Comparison of ENCODE assay signal across 17 cellular contexts in genomic region chr22:31621507-31622160, GRCh38. TPM values are rescaled to one million over a fixed set of nuclear protein-coding genes. Genes with fewer than 3 reads are reported as not detected.
A peak's percentile ranks its signal among the peaks of the same experiment; 100 is the strongest.
DNase-seq lines count a peak whose midpoint lies in the region; ATAC-seq and TF ChIP-seq lines count a peak whose summit lies in the region.
"Had no signal": no experiment of that assay in that cellular context is flagged by ENCODE, and none has a peak within 500 bp of the region (broad histone marks: within the 10 kb centered on the region; RNA-seq: fewer than 3 reads in every experiment).

No MANE protein-coding gene starts in this region.

- no peak overlapping the region for H3K4me3 Mint-ChIP-seq in CD4-positive, alpha-beta memory T cell
- H3K4me3 Mint-ChIP-seq in activated naive CD8-positive, alpha-beta T cell = no peak overlapping the region
- H3K4me3 Mint-ChIP-seq in natural killer cell = peak overlapping the region; percentile 37

- H3K4me1 ChIP-seq in CD4-positive, alpha-beta memory T cell (ENCODE audit: insufficient read depth, low read length) = peaks cover 2% of the 10 kb centered on the region
- H3K4me1 ChIP-seq in tibial nerve = peaks cover 0 to 33% (median 16%) of the 10 kb centered on the region in 4 donors

- no peaks in the 10 kb centered on the region for H3K9me3 ChIP-seq in CD4-positive, alpha-beta memory T cell (ENCODE audit: control insufficient read depth in 1 of 2, low read length in 2 of 2)
- H3K9me3 ChIP-seq in tibial nerve = no peaks in the 10 kb centered on the region
- H3K9me3 ChIP-seq: BE2C, heart left ventricle, pancreas, sigmoid colon had no signal

- CTCF ChIA-PET in CD4-positive, alpha-beta memory T cell (lab: Charles Lee; ENCODE audit: partially characterized antibody) = interaction anchor here (1.2 to 2.8 kb wide), 3 partner anchors 11 to 13 kb away, joined by 3 to 9 read pairs (median 4); no protein-coding TSS in a partner anchor

- H3K27me3 ChIP-seq in CD4-positive, alpha-beta memory T cell (ENCODE audit: insufficient read depth, low read length) = no peaks in the 10 kb centered on the region
- H3K27me3 ChIP-seq in tibial nerve = no peaks in the 10 kb centered on the region
- H3K27me3 ChIP-seq: BE2C, heart left ventricle, pancreas, sigmoid colon had no signal

- peak; percentile 9 for TF ChIP-seq POLR2A in GM18526 (IDR thresholded peaks at IDR 0.05; ENCODE audit: extremely low read depth, insufficient read length)
- no peak for TF ChIP-seq POLR2A in tibial nerve (IDR thresholded peaks at IDR 0.05)

- 84 to 91% methylated on average over 10 to 17 of the region's 20 CpGs for WGBS in tibial nerve, 2 donors

- ATAC-seq in natural killer cell = peak in 1 of 3 donors; percentile 69
- ATAC-seq: heart left ventricle, pancreas had no signal

- peaks cover 33% of the 10 kb centered on the region for H3K36me3 ChIP-seq in CD4-positive, alpha-beta memory T cell (ENCODE audit: insufficient read depth, low read length)
- H3K36me3 ChIP-seq in tibial nerve = peaks cover 0 to 73% (median 7%) of the 10 kb centered on the region in 3 donors

- intact Hi-C loops in CD4-positive, alpha-beta memory T cell (cut with micrococcal nuclease) = no loop called here
- intact Hi-C loops in natural killer cell (cut with micrococcal nuclease) = no loop called here

- TF ChIP-seq CTCF in natural killer cell (IDR thresholded peaks at IDR 0.05) (no peak), tibial nerve (IDR thresholded peaks at IDR 0.05) (no peak)

- H3K4me1 Mint-ChIP-seq in CD4-positive, alpha-beta memory T cell = peaks cover 4 to 28% (median 5%) of the 10 kb centered on the region in 4 donors
- peaks cover 18% of the 10 kb centered on the region for H3K4me1 Mint-ChIP-seq in activated naive CD8-positive, alpha-beta T cell (ENCODE audit: low read depth)
- peaks cover 18 to 27% of the 10 kb centered on the region in 2 donors for H3K4me1 Mint-ChIP-seq in natural killer cell

- no peak overlapping the region for H3K27ac ChIP-seq in CD4-positive, alpha-beta memory T cell (ENCODE audit: low read depth, low read length)
- H3K27ac ChIP-seq in caudate nucleus (ENCODE audit: low read depth, low read length) (no peak overlapping the region), tibial nerve (no peak overlapping the region)
- H3K27ac ChIP-seq: heart left ventricle, pancreas, sigmoid colon had no signal

- no peak for DNase-seq in CD4-positive, alpha-beta memory T cell
- DNase-seq in natural killer cell (no peak), caudate nucleus (lab: John Stamatoyannopoulos, UW) (no peak), COR-L47 (lab: John Stamatoyannopoulos, UW) (no peak), tibial nerve (ENCODE audit: low spot score in 2 of 2) (no peak)
- DNase-seq: activated CD4-positive, alpha-beta T cell treated with anti-CD3 and anti-CD28 coated beads for 1 hour; BE2C; DMS 273 treated with DMSO at 0.1 percent for 48 hours; GDM1; NCI-H1436 treated with DMSO at 0.1 percent for 48 hours; NCI-H2171 treated with DMSO at 0.1 percent for 48 hours; NCI-H774; sigmoid colon had no signal

- peaks cover 7 to 40% of the 10 kb centered on the region in 2 donors for H3K36me3 Mint-ChIP-seq in CD4-positive, alpha-beta memory T cell
- no peaks in the 10 kb centered on the region for H3K36me3 Mint-ChIP-seq in activated naive CD8-positive, alpha-beta T cell
- no peaks in the 10 kb centered on the region for H3K36me3 Mint-ChIP-seq in natural killer cell

- no peak for TF ChIP-seq EP300 in tibial nerve (IDR thresholded peaks at IDR 0.05)

- H3K27me3 Mint-ChIP-seq in CD4-positive, alpha-beta memory T cell = no peaks in the 10 kb centered on the region
- no peaks in the 10 kb centered on the region for H3K27me3 Mint-ChIP-seq in activated naive CD8-positive, alpha-beta T cell
- H3K27me3 Mint-ChIP-seq in natural killer cell (ENCODE audit: low read depth in 2 of 2) = no peaks in the 10 kb centered on the region

- no peak overlapping the region for H3K4me3 ChIP-seq in CD4-positive, alpha-beta memory T cell (ENCODE audit: low read length in 2 of 2)
- no peak overlapping the region for H3K4me3 ChIP-seq in tibial nerve
- H3K4me3 ChIP-seq: heart left ventricle, pancreas, sigmoid colon had no signal

- H3K27ac Mint-ChIP-seq in CD4-positive, alpha-beta memory T cell = peak overlapping the region in 4 of 7 donors; percentile 20 to 74 (median 52)
- peak overlapping the region; percentile 70 for H3K27ac Mint-ChIP-seq in activated naive CD8-positive, alpha-beta T cell
- peak overlapping the region; percentile 35 to 80 for H3K27ac Mint-ChIP-seq in natural killer cell

- H3K9me3 Mint-ChIP-seq in CD4-positive, alpha-beta memory T cell = peaks cover 0 to under 1% (median 0%) of the 10 kb centered on the region in 8 donors
- no peaks in the 10 kb centered on the region for H3K9me3 Mint-ChIP-seq in activated naive CD8-positive, alpha-beta T cell (ENCODE audit: low read depth)
- H3K9me3 Mint-ChIP-seq in natural killer cell = no peaks in the 10 kb centered on the region

- POLR2A ChIA-PET in CD4-positive, alpha-beta memory T cell (lab: Charles Lee; ENCODE audit: partially characterized antibody) = interaction anchor here (1.0 kb wide), 1 partner anchor 8 kb away, joined by 5 read pairs; no protein-coding TSS in a partner anchor

RNA-seq across cellular contexts. Expression of gene PISD, which starts 40.4 kb away (rescaled TPM):
- 10 to 100 TPM; 34.3 to 35.4 TPM for total RNA-seq in CD4-positive, alpha-beta memory T cell
- polyA plus RNA-seq in CD4-positive, alpha-beta memory T cell = 10 to 100 TPM; 16.7 to 27.3 TPM
- total RNA-seq in natural killer cell (10 to 100 TPM; 36.0 to 52.1 (median 47.8) TPM), tibial nerve (10 to 100 TPM; 26.9 to 44.7 (median 36.2) TPM)
